ENCODE assay signal across 2 cellular contexts in the genomic region with DNA sequence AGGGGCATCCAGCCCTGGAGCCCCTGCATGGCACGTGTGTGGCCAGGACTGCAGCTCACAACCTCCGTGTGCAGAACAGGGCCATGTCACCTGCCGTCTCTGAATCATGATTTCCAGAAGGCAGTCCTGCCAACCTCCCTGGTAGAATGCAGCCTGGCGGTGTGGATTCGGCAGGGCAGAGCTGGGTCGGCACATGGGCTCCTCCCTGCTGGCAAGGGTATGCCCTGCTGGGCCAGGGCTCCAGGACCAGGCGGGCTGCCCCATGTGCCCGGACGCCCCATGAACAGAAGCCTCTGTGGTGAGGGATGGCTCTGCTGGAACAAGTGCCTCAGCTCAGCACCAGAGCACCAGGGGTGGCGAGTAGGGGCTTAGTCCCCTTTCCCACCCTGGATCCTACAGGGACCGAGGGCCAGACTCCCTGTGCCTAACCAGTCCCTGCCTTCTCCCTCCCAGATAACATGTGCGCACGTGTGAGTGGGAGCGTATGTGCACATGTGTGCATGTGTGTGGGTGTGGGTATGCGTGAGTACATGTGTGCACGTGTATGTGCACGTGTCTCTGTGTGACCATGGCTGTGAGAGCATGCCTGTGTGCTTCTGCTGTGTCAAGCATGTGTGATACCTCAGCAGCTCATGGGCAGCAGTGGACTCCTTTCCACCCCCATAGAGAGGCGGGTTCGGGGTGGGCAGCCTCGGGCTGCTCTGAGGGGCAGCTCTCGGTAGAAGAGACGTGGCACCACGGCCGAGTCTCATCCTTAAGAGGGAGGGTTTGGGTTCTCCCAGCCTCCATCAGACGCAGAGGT.
TF ChIP-seq lines count a peak whose summit lies in the region.

No MANE protein-coding gene starts in this region.

TF ChIP-seq in WTC11, 78 proteins besides CTCF, POLR2A, EP300 and RAD21:
- TF ChIP-seq GTF2I (CRISPR knock-in tag; conservative IDR thresholded peaks at IDR 0.05) (no peak), NFE2L1 (CRISPR knock-in tag; IDR thresholded peaks at IDR 0.05) (no peak), ELF4 (CRISPR knock-in tag; IDR thresholded peaks at IDR 0.05; ENCODE audit: low read depth) (no peak), CREM (CRISPR knock-in tag; IDR thresholded peaks at IDR 0.05) (no peak), NR3C1 (CRISPR knock-in tag; conservative IDR thresholded peaks at IDR 0.05; ENCODE audit: low read depth) (no peak), SMAD3 (CRISPR knock-in tag; IDR thresholded peaks at IDR 0.05; ENCODE audit: borderline replicate concordance) (no peak), RELA (CRISPR knock-in tag; IDR thresholded peaks at IDR 0.05; ENCODE audit: borderline replicate concordance) (no peak), ZBTB43 (CRISPR knock-in tag; IDR thresholded peaks at IDR 0.05) (no peak), ZNF425 (CRISPR knock-in tag; conservative IDR thresholded peaks at IDR 0.05) (no peak)
- TF ChIP-seq, protein P1, sequence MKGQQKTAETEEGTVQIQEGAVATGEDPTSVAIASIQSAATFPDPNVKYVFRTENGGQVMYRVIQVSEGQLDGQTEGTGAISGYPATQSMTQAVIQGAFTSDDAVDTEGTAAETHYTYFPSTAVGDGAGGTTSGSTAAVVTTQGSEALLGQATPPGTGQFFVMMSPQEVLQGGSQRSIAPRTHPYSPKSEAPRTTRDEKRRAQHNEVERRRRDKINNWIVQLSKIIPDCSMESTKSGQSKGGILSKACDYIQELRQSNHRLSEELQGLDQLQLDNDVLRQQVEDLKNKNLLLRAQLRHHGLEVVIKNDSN (CRISPR knock-in tag; IDR thresholded peaks at IDR 0.05) = no peak
TF ChIP-seq in WTC11: peak in this region for 0.

TF ChIP-seq in H1, 55 proteins besides CTCF, POLR2A, EP300 and RAD21:
- no peak for TF ChIP-seq TCF12 (IDR thresholded peaks at IDR 0.05; ENCODE audit: low read depth, low read length)
- TF ChIP-seq HDAC6 (IDR thresholded peaks at IDR 0.05; ENCODE audit: low read depth, low read length) = no peak
TF ChIP-seq in H1: peak in this region for 0.
